In the genomic region with DNA sequence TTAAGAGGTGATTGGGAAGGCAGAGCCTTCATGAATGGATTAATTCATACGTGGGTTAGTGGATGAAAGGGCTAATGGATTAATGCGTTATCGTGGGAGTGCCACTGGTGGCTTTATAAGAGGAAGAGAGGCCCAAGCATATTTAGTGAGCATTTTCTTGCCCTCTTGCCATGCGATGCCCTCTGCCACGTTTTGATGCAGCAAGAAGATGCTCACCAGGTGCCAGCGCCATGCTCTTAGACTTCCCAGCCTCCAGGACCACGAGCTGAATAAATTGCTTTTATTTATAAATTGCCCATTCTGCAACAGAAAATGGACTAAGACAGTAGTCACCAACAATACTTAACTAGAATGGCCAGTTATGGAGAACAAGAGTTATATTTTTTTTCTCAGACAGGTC, we compare ENCODE assay signal across 23 cellular contexts. TPM values are rescaled to one million over a fixed set of nuclear protein-coding genes. Genes with fewer than 3 reads are reported as not detected.
DNase-seq lines count a peak whose midpoint lies in the region; TF ChIP-seq lines count a peak whose summit lies in the region.
"Had no signal": no experiment of that assay in that cellular context is flagged by ENCODE, and none has a peak within 500 bp of the region (broad histone marks: within the 10 kb centered on the region; RNA-seq: fewer than 3 reads in every experiment).

No MANE protein-coding gene starts in this region.

- peaks cover 11% of the 10 kb centered on the region for H3K4me1 Mint-ChIP-seq in MCF 10A (ENCODE audit: insufficient read depth, unreplicated experiment)
- H3K4me1 Mint-ChIP-seq in Calu3 (ENCODE audit: low read depth, unreplicated experiment) = peaks cover 30% of the 10 kb centered on the region
- H3K4me1 Mint-ChIP-seq in osteocyte (ENCODE audit: unreplicated experiment) = peaks cover 27% of the 10 kb centered on the region

- BruUV-seq in MCF 10A (replicated peaks; lab: Mats Ljungman, UMichigan) = no TSS peak
- BruUV-seq in Calu3 (replicated peaks; lab: Mats Ljungman, UMichigan) = no TSS peak

- H3K27me3 Mint-ChIP-seq in MCF 10A (ENCODE audit: insufficient read depth, unreplicated experiment) (no peaks in the 10 kb centered on the region), Calu3 (ENCODE audit: unreplicated experiment) (no peaks in the 10 kb centered on the region), osteocyte (ENCODE audit: unreplicated experiment) (no peaks in the 10 kb centered on the region)
- H3K27me3 Mint-ChIP-seq: CD4-positive, alpha-beta T cell had no signal

- DNase-seq in MCF 10A (ENCODE audit: unreplicated experiment) (no peak), breast epithelium (ENCODE audit: low spot score in 2 of 2) (no peak), Calu3 (no peak), osteocyte (ENCODE audit: extremely low spot score, unreplicated experiment) (peak; percentile 51), UCSD-AML1 (lab: John Stamatoyannopoulos, UW; ENCODE audit: unreplicated experiment) (no peak)
- DNase-seq: AML-193; Caco-2; CD4-positive, alpha-beta T cell; CD8-positive, alpha-beta T cell; DMS 273 treated with DMSO at 0.1 percent for 48 hours; DMS153; DMS53; DMS79; DND-41; EL; GDM1 had no signal

- no peak overlapping the region for H3K27ac ChIP-seq in breast epithelium
- H3K27ac ChIP-seq: 22Rv1; A549; BLaER1 treated with 17β-estradiol and CSF1 and Interleukin-3, amounts not matched to agents 10 nM and 100 nM; C4-2B had no signal

- no peak overlapping the region for H3K4me3 Mint-ChIP-seq in MCF 10A (ENCODE audit: unreplicated experiment)
- H3K4me3 Mint-ChIP-seq in Calu3 (ENCODE audit: low read depth, unreplicated experiment) = no peak overlapping the region
- H3K4me3 Mint-ChIP-seq in osteocyte (ENCODE audit: unreplicated experiment) = no peak overlapping the region
- H3K4me3 Mint-ChIP-seq: B cell; CD4-positive, alpha-beta T cell; CD8-positive, alpha-beta T cell had no signal

- intact Hi-C loops in MCF 10A (cut with micrococcal nuclease) (no loop called here), breast epithelium (cut with DNase I; ENCODE audit: low total_unique reads) (no loop called here), Calu3 (cut with micrococcal nuclease; ENCODE audit: unreplicated experiment) (no loop called here)

- CTCF ChIA-PET in MCF 10A (lab: Yijun Ruan, JAX) = interaction anchor here (0.6 to 1.3 kb wide), 2 partner anchors 33 to 135 kb away, joined by 3 read pairs; no protein-coding TSS in a partner anchor
- CTCF ChIA-PET in Calu3 (lab: Charles Lee) = no interaction called here

- H3K27me3 ChIP-seq in breast epithelium = no peaks in the 10 kb centered on the region

- H3K9me3 ChIP-seq in breast epithelium = no peaks in the 10 kb centered on the region
- H3K9me3 ChIP-seq: A549, Caco-2 had no signal

- no peaks in the 10 kb centered on the region for H3K36me3 ChIP-seq in breast epithelium

- no peak for TF ChIP-seq CTCF in MCF 10A (IDR thresholded peaks at IDR 0.05; ENCODE audit: unreplicated experiment)
- TF ChIP-seq CTCF in breast epithelium (IDR thresholded peaks at IDR 0.05) = no peak
- no peak for TF ChIP-seq CTCF in Calu3 (IDR thresholded peaks at IDR 0.05; ENCODE audit: unreplicated experiment)
- no peak for TF ChIP-seq CTCF in osteocyte (IDR thresholded peaks at IDR 0.05)

- no peaks in the 10 kb centered on the region for H3K4me1 ChIP-seq in breast epithelium
- H3K4me1 ChIP-seq: Caco-2 had no signal

- H3K36me3 Mint-ChIP-seq in MCF 10A (ENCODE audit: insufficient read depth, unreplicated experiment) (no peaks in the 10 kb centered on the region), Calu3 (ENCODE audit: insufficient read depth, unreplicated experiment) (peaks cover 24% of the 10 kb centered on the region), osteocyte (ENCODE audit: unreplicated experiment) (peaks cover 58% of the 10 kb centered on the region)
- H3K36me3 Mint-ChIP-seq: CD8-positive, alpha-beta T cell had no signal

- POLR2A ChIA-PET in MCF 10A (lab: Yijun Ruan, JAX) = no interaction called here

- peak overlapping the region; percentile 59 for H3K27ac Mint-ChIP-seq in MCF 10A (ENCODE audit: low read depth, unreplicated experiment)
- H3K27ac Mint-ChIP-seq in Calu3 (ENCODE audit: unreplicated experiment) = peak overlapping the region; percentile 44
- no peak overlapping the region for H3K27ac Mint-ChIP-seq in osteocyte (ENCODE audit: unreplicated experiment)
- H3K27ac Mint-ChIP-seq: B cell; CD4-positive, alpha-beta T cell; CD8-positive, alpha-beta T cell had no signal

- no peak overlapping the region for H3K4me3 ChIP-seq in breast epithelium
- H3K4me3 ChIP-seq: A549; BLaER1 treated with 17β-estradiol and CSF1 and Interleukin-3, amounts not matched to agents 10 nM and 100 nM; GM12878 had no signal

- no peaks in the 10 kb centered on the region for H3K9me3 Mint-ChIP-seq in MCF 10A (ENCODE audit: unreplicated experiment)
- H3K9me3 Mint-ChIP-seq in Calu3 (ENCODE audit: low read depth, unreplicated experiment) = no peaks in the 10 kb centered on the region
- no peaks in the 10 kb centered on the region for H3K9me3 Mint-ChIP-seq in osteocyte (ENCODE audit: unreplicated experiment)
- H3K9me3 Mint-ChIP-seq: CD4-positive, alpha-beta T cell; CD8-positive, alpha-beta T cell had no signal

- no peak for TF ChIP-seq POLR2A in breast epithelium (IDR thresholded peaks at IDR 0.05)

RNA-seq across cellular contexts. Expression of a gene that starts 24.2 kb away (rescaled TPM):
- total RNA-seq in MCF 10A (2022) (19.7 and 35.7 TPM in 2 replicates), breast epithelium (10 to 100 TPM; 14.7 to 42.6 (median 34.5) TPM), Calu3 (2022) (133 and 166 TPM in 2 replicates), osteocyte (294 and 304 TPM in 2 replicates)
- total RNA-seq: G401 had no signal
